ENCODE assay signal across 28 cellular contexts in the genomic region with DNA sequence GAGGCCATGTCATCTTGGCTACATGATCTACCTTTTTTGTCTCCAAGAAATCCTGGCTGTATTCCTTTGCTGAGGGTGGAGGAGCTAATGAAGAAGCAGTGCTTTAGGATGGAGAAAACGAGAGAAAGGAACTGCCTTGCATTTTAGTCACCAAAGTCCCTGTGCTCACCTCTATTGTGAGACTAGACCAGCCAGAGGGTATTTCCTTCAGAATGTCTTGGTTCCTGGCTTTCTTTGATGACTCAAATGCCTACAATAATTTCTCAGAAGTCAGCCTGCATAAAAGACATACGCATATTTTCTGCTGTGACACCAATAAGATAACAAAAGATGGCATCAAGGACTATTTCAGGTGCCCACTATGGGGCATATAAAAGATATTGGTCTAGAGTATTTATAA. TPM values are rescaled to one million over a fixed set of nuclear protein-coding genes. Genes with fewer than 3 reads are reported as not detected.
"Had no signal": no experiment of that assay in that cellular context is flagged by ENCODE, and none has a peak within 500 bp of the region (broad histone marks: within the 10 kb centered on the region; RNA-seq: fewer than 3 reads in every experiment).

No MANE protein-coding gene starts in this region.

- H3K9me3 Mint-ChIP-seq: activated B cell treated with CpG ODN at 0.5 μM for 24 hours; activated naive CD4-positive, alpha-beta T cell treated with anti-CD3 and anti-CD28 coated beads for 36 hours; activated T-helper 2 cell treated with anti-CD3 and anti-CD28 coated beads, Interferon-gamma antibody, Interleukin-2, Interleukin-4, amounts not matched to agents 10 μg/mL and 5 μg/mL and 100 μg/mL, durations not matched to agents 14 hours and 24 hours and 36 hours; central memory CD8-positive, alpha-beta T cell; dendritic cell treated with granulocyte-macrophage colony-stimulating factor and Interleukin-4, amounts not matched to agents 40 ng/mL and 50 ng/mL, for 4 days; endodermal cell; T-helper 2 cell treated with Interferon-gamma antibody and Interleukin-4, amounts not matched to agents 5 μg/mL and 100 μg/mL, for 36 hours had no signal

- H3K4me1 Mint-ChIP-seq: activated B cell treated with CpG ODN at 0.5 μM for 24 hours, endodermal cell, T-helper 17 cell had no signal

- DNase-seq: activated B cell treated with CpG ODN at 0.5 μM for 24 hours; activated CD4-positive, alpha-beta T cell treated with anti-CD3 and anti-CD28 coated beads for 1 hour; activated CD4-positive, alpha-beta T cell treated with anti-CD3 and anti-CD28 coated beads for 48 hours; activated CD8-positive, alpha-beta memory T cell treated with anti-CD3 and anti-CD28 coated beads, Interleukin-2, amount 50 U/mL, for 48 hours; activated effector memory CD4-positive, alpha-beta T cell treated with anti-CD3 and anti-CD28 coated beads, Interleukin-2, amount 50 U/mL, for 16 hours; activated naive CD4-positive, alpha-beta T cell treated with anti-CD3 and anti-CD28 coated beads for 36 hours; amniotic stem cell; anterior cingulate cortex; brain microvascular endothelial cell; dorsolateral prefrontal cortex; effector memory CD4-positive, alpha-beta T cell; endodermal cell; erythroblast; foreskin keratinocyte; gastrocnemius medialis; glutamatergic neuron; heart left ventricle; T-helper 17 cell; T1000; WERI-Rb-1 had no signal

- ATAC-seq: foreskin keratinocyte, gastrocnemius medialis, heart left ventricle, SK-N-SH treated with all-trans-retinoic acid at 6 μM for 48 hours, T-helper 17 cell had no signal

- H3K4me3 Mint-ChIP-seq: activated B cell treated with CpG ODN at 0.5 μM for 24 hours; activated naive CD4-positive, alpha-beta T cell treated with anti-CD3 and anti-CD28 coated beads for 36 hours; activated naive CD8-positive, alpha-beta T cell; central memory CD8-positive, alpha-beta T cell; dendritic cell treated with granulocyte-macrophage colony-stimulating factor and Interleukin-4, amounts not matched to agents 40 ng/mL and 50 ng/mL, for 4 days; endodermal cell; T-helper 17 cell; T-helper 2 cell treated with Interferon-gamma antibody and Interleukin-4, amounts not matched to agents 5 μg/mL and 100 μg/mL, for 36 hours had no signal

- H3K27ac Mint-ChIP-seq: activated B cell treated with CpG ODN at 0.5 μM for 24 hours; activated naive CD4-positive, alpha-beta T cell treated with anti-CD3 and anti-CD28 coated beads for 36 hours; activated naive CD8-positive, alpha-beta T cell; activated T-helper 2 cell treated with anti-CD3 and anti-CD28 coated beads, Interferon-gamma antibody, Interleukin-2, Interleukin-4, amounts not matched to agents 10 μg/mL and 5 μg/mL and 100 μg/mL, durations not matched to agents 14 hours and 24 hours and 36 hours; dendritic cell treated with granulocyte-macrophage colony-stimulating factor and Interleukin-4, amounts not matched to agents 40 ng/mL and 50 ng/mL, for 4 days; endodermal cell; T-helper 17 cell; T-helper 2 cell treated with Interferon-gamma antibody and Interleukin-4, amounts not matched to agents 5 μg/mL and 100 μg/mL, for 36 hours had no signal

- H3K27me3 Mint-ChIP-seq: activated B cell treated with CpG ODN at 0.5 μM for 24 hours; activated naive CD8-positive, alpha-beta T cell; central memory CD8-positive, alpha-beta T cell; dendritic cell treated with granulocyte-macrophage colony-stimulating factor and Interleukin-4, amounts not matched to agents 40 ng/mL and 50 ng/mL, for 4 days; T-helper 17 cell had no signal

RNA-seq across cellular contexts. Expression of gene MFSD2B, which starts 55.5 kb away (rescaled TPM):
- total RNA-seq: activated B cell treated with CpG ODN at 0.5 μM for 24 hours, bronchial epithelial cell, cardiac septum, gastrocnemius medialis had no signal
